In the genomic region with DNA sequence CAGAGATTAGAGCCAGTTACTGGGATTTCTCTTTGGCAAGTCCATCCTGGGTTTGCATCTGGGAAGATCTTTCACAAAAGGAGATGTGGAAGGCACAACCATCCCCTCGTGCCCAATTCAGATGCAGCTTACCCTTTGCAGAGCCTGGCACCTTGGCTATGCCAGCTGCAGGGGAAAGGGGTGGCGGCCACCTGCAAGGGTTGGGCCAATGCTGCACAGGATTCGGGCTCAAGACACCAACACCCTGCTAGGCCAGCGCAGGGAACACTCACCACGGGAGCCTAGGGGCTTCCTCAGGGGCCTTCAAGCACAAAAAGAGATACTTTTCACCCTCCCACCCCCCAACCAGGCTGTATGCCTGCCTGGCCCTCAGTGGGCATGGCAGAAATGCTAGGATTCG, we compare ENCODE assay signal across 16 cellular contexts.
A peak's percentile ranks its signal among the peaks of the same experiment; 100 is the strongest.
DNase-seq lines count a peak whose midpoint lies in the region; ATAC-seq, FAIRE-seq and TF ChIP-seq lines count a peak whose summit lies in the region.
"Had no signal": no experiment of that assay in that cellular context is flagged by ENCODE, and none has a peak within 500 bp of the region (broad histone marks: within the 10 kb centered on the region; RNA-seq: fewer than 3 reads in every experiment).

No MANE protein-coding gene starts in this region.

- peaks cover 27% of the 10 kb centered on the region for H3K4me1 ChIP-seq in CD8-positive, alpha-beta T cell (ENCODE audit: insufficient read depth, low read length)
- H3K4me1 ChIP-seq in thoracic aorta (ENCODE audit: control insufficient read depth in 1 of 2, low read depth in 2 of 2): peaks cover 14 to 43% of the 10 kb centered on the region in 2 donors

- H3K27ac ChIP-seq in CD8-positive, alpha-beta T cell (ENCODE audit: low read depth, low read length): no peak overlapping the region
- peak overlapping the region; percentile 68 for H3K27ac ChIP-seq in KOPT-K1 (ENCODE audit: low read depth, low read length, poor library complexity, severe bottlenecking)
- peak overlapping the region; percentile 38 to 41 for H3K27ac ChIP-seq in thoracic aorta

- no peak for FAIRE-seq in GM12892 (lab: Jason Lieb, UNC)
- FAIRE-seq: G401.6, GM18507, H54 had no signal

- POLR2A ChIA-PET in CD8-positive, alpha-beta T cell (lab: Charles Lee): no interaction called here

- H3K4me3 ChIP-seq in CD8-positive, alpha-beta T cell (ENCODE audit: low read depth, low read length): no peak overlapping the region
- no peak overlapping the region for H3K4me3 ChIP-seq in thoracic aorta
- H3K4me3 ChIP-seq: HAP-1 had no signal

- peaks cover 33% of the 10 kb centered on the region for H3K4me1 Mint-ChIP-seq in CD8-positive, alpha-beta T cell (ENCODE audit: low read depth)
- peaks cover 59% of the 10 kb centered on the region for H3K4me1 Mint-ChIP-seq in brain
- H3K4me1 Mint-ChIP-seq in osteocyte (ENCODE audit: unreplicated experiment): peaks cover 25% of the 10 kb centered on the region

- H3K27ac Mint-ChIP-seq in CD8-positive, alpha-beta T cell: peak overlapping the region; percentile 49
- H3K27ac Mint-ChIP-seq in brain (peak overlapping the region in 3 of 5 experiments; percentile 9 to 99 (median 72)), osteocyte (ENCODE audit: unreplicated experiment) (no peak overlapping the region)
- H3K27ac Mint-ChIP-seq: HFFc6 had no signal

- CTCF ChIA-PET in CD8-positive, alpha-beta T cell (lab: Charles Lee): no interaction called here

- H3K36me3 ChIP-seq in CD8-positive, alpha-beta T cell (ENCODE audit: insufficient read depth, low read length): no peaks in the 10 kb centered on the region
- H3K36me3 ChIP-seq in KOPT-K1 (ENCODE audit: insufficient read depth, low read length) (peaks cover 7% of the 10 kb centered on the region; the same call in 1 of the 2 replicates), thoracic aorta (no peaks in the 10 kb centered on the region)
- H3K36me3 ChIP-seq: HAP-1 had no signal

- no peak overlapping the region for H3K4me3 Mint-ChIP-seq in CD8-positive, alpha-beta T cell
- H3K4me3 Mint-ChIP-seq in brain (no peak overlapping the region), osteocyte (ENCODE audit: unreplicated experiment) (no peak overlapping the region)
- H3K4me3 Mint-ChIP-seq: CD4-positive, alpha-beta memory T cell; HFFc6 had no signal

- ATAC-seq in CD8-positive, alpha-beta T cell: no peak
- ATAC-seq in thoracic aorta (ENCODE audit: insufficient number of reproducible peaks, low FRiP score, low read depth): no peak

- intact Hi-C loops in CD8-positive, alpha-beta T cell (cut with DNase I, micrococcal nuclease): loop anchor here (5.0 kb wide), 3 partner anchors 93 to 497 kb away; a partner anchor contains a TSS

- no peaks in the 10 kb centered on the region for H3K27me3 ChIP-seq in CD8-positive, alpha-beta T cell (ENCODE audit: insufficient read depth, low read length)
- no peaks in the 10 kb centered on the region for H3K27me3 ChIP-seq in thoracic aorta (replicated peaks; ENCODE audit: insufficient read depth)

- peaks cover 10% of the 10 kb centered on the region for H3K36me3 Mint-ChIP-seq in CD8-positive, alpha-beta T cell
- no peaks in the 10 kb centered on the region for H3K36me3 Mint-ChIP-seq in brain
- no peaks in the 10 kb centered on the region for H3K36me3 Mint-ChIP-seq in osteocyte (ENCODE audit: unreplicated experiment)
- H3K36me3 Mint-ChIP-seq: CD4-positive, alpha-beta memory T cell had no signal

- no peaks in the 10 kb centered on the region for H3K9me3 ChIP-seq in CD8-positive, alpha-beta T cell (ENCODE audit: low read length)
- no peaks in the 10 kb centered on the region for H3K9me3 ChIP-seq in KOPT-K1 (ENCODE audit: insufficient read depth, low read length, poor library complexity, severe bottlenecking)
- H3K9me3 ChIP-seq in thoracic aorta: no peaks in the 10 kb centered on the region
- H3K9me3 ChIP-seq: Caco-2, HAP-1 had no signal

- DNase-seq in CD8-positive, alpha-beta T cell: no peak
- DNase-seq in thoracic aorta (ENCODE audit: low spot score) (no peak), GM12892 (ENCODE audit: insufficient read length) (no peak), osteocyte (ENCODE audit: extremely low spot score, unreplicated experiment) (no peak)
- DNase-seq in stimulated activated CD4-positive, alpha-beta T cell treated with anti-CD3 and anti-CD28 coated beads, Interleukin-2, amount 100 ng/mL, for 48 hours: no peak
- DNase-seq: Caco-2; CD4-positive, alpha-beta memory T cell; DMS153; GOT3; HFFc6 had no signal

- no peak for TF ChIP-seq CTCF in CD8-positive, alpha-beta T cell (IDR thresholded peaks at IDR 0.05)
- TF ChIP-seq CTCF in brain (conservative IDR thresholded peaks at IDR 0.05): no peak
- no peak for TF ChIP-seq CTCF in thoracic aorta (IDR thresholded peaks at IDR 0.05)
- TF ChIP-seq CTCF in osteocyte (IDR thresholded peaks at IDR 0.05): no peak

- H3K9me3 Mint-ChIP-seq in CD8-positive, alpha-beta T cell: no peaks in the 10 kb centered on the region
- H3K9me3 Mint-ChIP-seq in brain (peaks cover 0 to 16% (median 0%) of the 10 kb centered on the region in 5 experiments), osteocyte (ENCODE audit: unreplicated experiment) (peaks cover 2% of the 10 kb centered on the region)
- H3K9me3 Mint-ChIP-seq: HFFc6 had no signal

- no peak for TF ChIP-seq POLR2A in GM12892 (IDR thresholded peaks at IDR 0.05; ENCODE audit: low read depth, low read length)

- H3K27me3 Mint-ChIP-seq in CD8-positive, alpha-beta T cell (ENCODE audit: low read depth): no peaks in the 10 kb centered on the region
- H3K27me3 Mint-ChIP-seq in brain (no peaks in the 10 kb centered on the region), osteocyte (ENCODE audit: unreplicated experiment) (no peaks in the 10 kb centered on the region)
- H3K27me3 Mint-ChIP-seq: CD4-positive, alpha-beta memory T cell had no signal
